23 cellular contexts compared by ENCODE assay signal in the genomic region with DNA sequence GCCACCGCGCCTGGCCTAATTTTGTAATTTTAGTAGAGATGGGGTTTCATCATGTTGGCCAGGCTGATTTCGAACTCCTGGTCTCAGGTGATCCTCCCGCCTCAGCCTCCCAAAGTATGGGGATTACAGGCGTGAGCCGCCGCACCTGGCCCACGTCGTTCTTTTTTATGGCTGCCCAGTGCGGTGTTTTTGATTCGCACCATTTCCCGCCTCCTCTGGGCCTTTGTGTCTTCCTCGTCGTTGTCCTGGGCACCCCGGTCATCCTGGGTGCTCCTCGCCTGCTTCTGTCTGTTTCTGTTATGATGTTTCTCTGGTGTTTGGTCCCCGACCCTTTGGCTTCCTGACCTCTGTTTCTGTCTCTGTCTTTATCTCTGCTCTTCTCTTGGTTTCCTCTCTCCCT.
"Had no signal": no experiment of that assay in that cellular context is flagged by ENCODE, and none has a peak within 500 bp of the region (broad histone marks: within the 10 kb centered on the region; RNA-seq: fewer than 3 reads in every experiment).

No MANE protein-coding gene starts in this region.

- DNase-seq: colonic mucosa; cortex of kidney; effector CD8-positive, alpha-beta T cell; foreskin keratinocyte; head of caudate nucleus; heart right ventricle; hippocampal formation; left cardiac atrium; left lung; left ventricle myocardium superior; lower lobe of right lung; mesenchymal stem cell; mucosa of descending colon; naive B cell; naive thymus-derived CD8-positive, alpha-beta T cell had no signal

- H3K4me3 Mint-ChIP-seq: dendritic cell treated with granulocyte-macrophage colony-stimulating factor and Interleukin-4, amounts not matched to agents 40 ng/mL and 50 ng/mL, for 4 days; mesothelial cell of epicardium; naive B cell; naive thymus-derived CD8-positive, alpha-beta T cell had no signal

- ATAC-seq: foreskin keratinocyte; gastroesophageal sphincter; heart right ventricle; left cardiac atrium; left lung; left ventricle myocardium superior; lower lobe of right lung; mucosa of descending colon; naive thymus-derived CD8-positive, alpha-beta T cell had no signal

- H3K27me3 ChIP-seq: colonic mucosa had no signal

- H3K36me3 Mint-ChIP-seq: mesothelial cell of epicardium had no signal

- H3K4me3 ChIP-seq: colonic mucosa, esophagus muscularis mucosa, gastroesophageal sphincter, heart right ventricle, left lung, lower lobe of right lung, mucosa of descending colon had no signal

- H3K9me3 ChIP-seq: colonic mucosa, esophagus muscularis mucosa, gastroesophageal sphincter, heart right ventricle, left lung, lower lobe of right lung, mucosa of descending colon had no signal

- H3K27ac ChIP-seq: colonic mucosa, esophagus muscularis mucosa, foreskin keratinocyte, gastroesophageal sphincter, heart right ventricle, left lung, lower lobe of right lung had no signal

- FAIRE-seq: endothelial cell of umbilical vein, frontal cortex, islet of Langerhans, keratinocyte had no signal

- H3K27ac Mint-ChIP-seq: dendritic cell treated with granulocyte-macrophage colony-stimulating factor and Interleukin-4, amounts not matched to agents 40 ng/mL and 50 ng/mL, for 4 days; mesothelial cell of epicardium had no signal

- H3K4me1 ChIP-seq: colonic mucosa, foreskin keratinocyte had no signal

- H3K36me3 ChIP-seq: colonic mucosa, esophagus muscularis mucosa, gastroesophageal sphincter, heart right ventricle, left lung, lower lobe of right lung had no signal

- H3K9me3 Mint-ChIP-seq: dendritic cell treated with granulocyte-macrophage colony-stimulating factor and Interleukin-4, amounts not matched to agents 40 ng/mL and 50 ng/mL, for 4 days; mesothelial cell of epicardium; naive thymus-derived CD8-positive, alpha-beta T cell had no signal
